Comparison of ENCODE assay signal across 1 cellular context in genomic region chr1:24351247-24351646, GRCh38.
TF ChIP-seq lines count a peak whose summit lies in the region.

No MANE protein-coding gene starts in this region.

TF ChIP-seq in IMR-90, 13 proteins besides CTCF, POLR2A, EP300 and RAD21 (continued from another document):
- TF ChIP-seq ELK1 (IDR thresholded peaks at IDR 0.05; ENCODE audit: borderline replicate concordance, low read depth, low read length): no peak
- TF ChIP-seq CHD1 (IDR thresholded peaks at IDR 0.05; ENCODE audit: low read depth, low read length): no peak
- TF ChIP-seq SMC3 (IDR thresholded peaks at IDR 0.05; ENCODE audit: low read depth, low read length): no peak
- TF ChIP-seq CEBPB (IDR thresholded peaks at IDR 0.05; ENCODE audit: low read depth, low read length): no peak
- no peak for TF ChIP-seq MAZ (IDR thresholded peaks at IDR 0.05; ENCODE audit: borderline replicate concordance, low read depth, low read length)
- TF ChIP-seq RCOR1 (IDR thresholded peaks at IDR 0.05; ENCODE audit: insufficient replicate concordance, low read length): no peak
- TF ChIP-seq NFE2L2 (IDR thresholded peaks at IDR 0.05; ENCODE audit: low read depth, low read length): no peak
- TF ChIP-seq MAFK (IDR thresholded peaks at IDR 0.05; ENCODE audit: low read depth, low read length): no peak
- no peak for TF ChIP-seq BHLHE40 (IDR thresholded peaks at IDR 0.05; ENCODE audit: low read depth, low read length)
- no peak for TF ChIP-seq RFX5 (IDR thresholded peaks at IDR 0.05; ENCODE audit: low read depth, low read length)
- TF ChIP-seq USF2 (IDR thresholded peaks at IDR 0.05; ENCODE audit: low read depth, low read length): no peak
TF ChIP-seq in IMR-90: peak in this region for 0.
